1 cellular context compared by ENCODE assay signal in genomic region chr17:7219812-7220592, GRCh38.
A peak's percentile ranks its signal among the peaks of the same experiment; 100 is the strongest.
TF ChIP-seq lines count a peak whose summit lies in the region.

Gene ACADVL (plus strand): TSS chr17:7219938. CDS start chr17:7219985, 47 bp downstream.
Gene DLG4 (minus strand): TSS chr17:7219836.

TF ChIP-seq in HepG2, 621 proteins besides CTCF, POLR2A, EP300 and RAD21 (continued from another document):
- TF ChIP-seq ARID5B (CRISPR knock-in tag; IDR thresholded peaks at IDR 0.05) (peak; percentile 7; the same call in 1 of the 2 replicates), ZNF501 (CRISPR knock-in tag; IDR thresholded peaks at IDR 0.05) (no peak), ZSCAN5A (CRISPR knock-in tag; IDR thresholded peaks at IDR 0.05; ENCODE audit: borderline replicate concordance) (no peak), ZFYVE20 (CRISPR knock-in tag; IDR thresholded peaks at IDR 0.05; ENCODE audit: borderline replicate concordance, low read depth) (0 out of 2 replicates have a peak, but pooled peaks have one; percentile 25), HCFC1 (IDR thresholded peaks at IDR 0.05; ENCODE audit: low read depth, low read length) (peak; percentile 90), ZNF574 (CRISPR knock-in tag; IDR thresholded peaks at IDR 0.05) (peak; percentile 89), KIAA2018 (CRISPR knock-in tag; IDR thresholded peaks at IDR 0.05; ENCODE audit: borderline replicate concordance) (no peak), BRF2 (CRISPR knock-in tag; IDR thresholded peaks at IDR 0.05) (peak; percentile 46), ZSCAN30 (CRISPR knock-in tag; IDR thresholded peaks at IDR 0.05) (no peak), CBFB (CRISPR knock-in tag; IDR thresholded peaks at IDR 0.05) (no peak; the same call in 1 of the 2 replicates), TBL1XR1 (IDR thresholded peaks at IDR 0.05; ENCODE audit: borderline replicate concordance, low read length, partially characterized antibody) (peak; percentile 20), KLF13 (CRISPR knock-in tag; IDR thresholded peaks at IDR 0.05) (0 out of 2 replicates have a peak, but pooled peaks have one; percentile 27), RFX3 (CRISPR knock-in tag; IDR thresholded peaks at IDR 0.05) (no peak), FLYWCH1 (CRISPR knock-in tag; IDR thresholded peaks at IDR 0.05) (peak; percentile 14; the same call in 1 of the 2 replicates), ZNF180 (CRISPR knock-in tag; IDR thresholded peaks at IDR 0.05; ENCODE audit: borderline replicate concordance, low read depth) (no peak), NCOR1 (IDR thresholded peaks at IDR 0.05; ENCODE audit: borderline replicate concordance, low read length) (peak; percentile 15; the same call in 1 of the 2 replicates), SRY (CRISPR knock-in tag; IDR thresholded peaks at IDR 0.05) (peak; percentile 92), POLR2AphosphoS2 (IDR thresholded peaks at IDR 0.05; ENCODE audit: low read depth, low read length) (peak; percentile 34; the same call in 1 of the 2 replicates)
